In the genomic region with DNA sequence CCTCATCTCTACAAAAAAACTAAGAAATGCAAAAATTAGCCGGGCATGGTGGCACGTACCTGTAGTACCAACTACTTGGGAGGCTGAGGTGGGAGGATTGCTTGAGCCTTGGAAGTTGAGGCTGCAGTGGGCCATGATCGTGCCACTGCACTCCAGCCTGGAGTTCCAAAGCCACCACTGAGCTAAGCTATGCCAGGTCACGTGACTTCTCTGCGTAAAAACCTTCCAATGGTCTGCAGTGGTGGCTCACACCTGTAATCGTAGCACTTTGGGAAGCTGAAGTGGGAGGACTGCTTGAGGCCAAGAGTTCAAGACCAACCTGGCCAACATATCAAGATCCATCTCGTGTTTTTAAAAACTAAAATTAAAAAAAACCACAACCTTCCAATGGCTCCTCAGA, we compare ENCODE assay signal across 11 cellular contexts. TPM values are rescaled to one million over a fixed set of nuclear protein-coding genes. Genes with fewer than 3 reads are reported as not detected.
DNase-seq lines count a peak whose midpoint lies in the region; ATAC-seq and TF ChIP-seq lines count a peak whose summit lies in the region.
"Had no signal": no experiment of that assay in that cellular context is flagged by ENCODE, and none has a peak within 500 bp of the region (broad histone marks: within the 10 kb centered on the region; RNA-seq: fewer than 3 reads in every experiment).

No MANE protein-coding gene starts in this region.

- H3K27me3 ChIP-seq in Panc1 (ENCODE audit: control insufficient read depth, insufficient read depth, low read length) (no peaks in the 10 kb centered on the region), ascending aorta (no peaks in the 10 kb centered on the region)

- POLR2A ChIA-PET in Panc1 (lab: Charles Lee): no interaction called here

- H3K9me3 Mint-ChIP-seq in activated T-cell treated with anti-CD3 and anti-CD28 coated beads, Interleukin-2, amount 50 U/mL, for 72 hours: no peaks in the 10 kb centered on the region
- no peaks in the 10 kb centered on the region for H3K9me3 Mint-ChIP-seq in stimulated activated effector memory CD8-positive, alpha-beta T cell treated with anti-CD3 and anti-CD28 coated beads, Interleukin-12 subunit alpha, Interleukin-12 subunit beta, amount 100 ng/mL, for 72 hours

- peaks cover 2 to 7% of the 10 kb centered on the region in 2 donors for H3K36me3 Mint-ChIP-seq in activated T-cell treated with anti-CD3 and anti-CD28 coated beads, Interleukin-2, amount 50 U/mL, for 72 hours (ENCODE audit: insufficient read depth in 2 of 2)
- peaks cover 26% of the 10 kb centered on the region for H3K36me3 Mint-ChIP-seq in stimulated activated effector memory CD8-positive, alpha-beta T cell treated with anti-CD3 and anti-CD28 coated beads, Interleukin-12 subunit alpha, Interleukin-12 subunit beta, amount 100 ng/mL, for 72 hours

- H3K4me1 ChIP-seq in Panc1 (ENCODE audit: control insufficient read depth, insufficient read depth, low read length) (peaks cover 11% of the 10 kb centered on the region), ascending aorta (peaks cover 5 to 17% of the 10 kb centered on the region in 2 donors)

- ATAC-seq in activated T-cell treated with anti-CD3 and anti-CD28 coated beads, Interleukin-2, amount 50 U/mL, for 72 hours (replicated peaks in 1 of 2): no peak
- no peak for ATAC-seq in Panc1
- ATAC-seq in stimulated activated effector memory CD8-positive, alpha-beta T cell treated with anti-CD3 and anti-CD28 coated beads, Interleukin-12 subunit alpha, Interleukin-12 subunit beta, amount 100 ng/mL, for 72 hours: no peak
- ATAC-seq: left cardiac atrium had no signal

- H3K36me3 ChIP-seq in Panc1 (ENCODE audit: control insufficient read depth, insufficient read depth, low read length): peaks cover 6% of the 10 kb centered on the region; the same call in 1 of the 2 replicates
- no peaks in the 10 kb centered on the region for H3K36me3 ChIP-seq in ascending aorta

- no peak for DNase-seq in activated T-cell treated with anti-CD3 and anti-CD28 coated beads, Interleukin-2, amount 50 U/mL, for 72 hours
- DNase-seq in activated T-cell treated with anti-CD3 and anti-CD28 coated beads, Interleukin-2, amount 50 U/mL, for 1 hour: no peak
- DNase-seq in Panc1 (ENCODE audit: low read depth, low spot score): no peak
- no peak for DNase-seq in fibroblast of pulmonary artery (ENCODE audit: low read depth)
- DNase-seq in stimulated activated effector memory CD8-positive, alpha-beta T cell treated with anti-CD3 and anti-CD28 coated beads, Interleukin-12 subunit alpha, Interleukin-12 subunit beta, amount 100 ng/mL, for 72 hours (ENCODE audit: low spot score in 2 of 2): no peak
- no peak for DNase-seq in foreskin melanocyte
- DNase-seq in ascending aorta (ENCODE audit: low spot score in 2 of 2): no peak
- no peak for DNase-seq in NCI-H1105 (lab: John Stamatoyannopoulos, UW)
- DNase-seq: amniotic stem cell, left cardiac atrium, NCI-H69 had no signal

- H3K4me3 Mint-ChIP-seq in activated T-cell treated with anti-CD3 and anti-CD28 coated beads, Interleukin-2, amount 50 U/mL, for 72 hours: peak overlapping the region; percentile 91 to 93
- peak overlapping the region; percentile 91 for H3K4me3 Mint-ChIP-seq in stimulated activated effector memory CD8-positive, alpha-beta T cell treated with anti-CD3 and anti-CD28 coated beads, Interleukin-12 subunit alpha, Interleukin-12 subunit beta, amount 100 ng/mL, for 72 hours

- in situ Hi-C loops in Panc1 (cut with HindIII; ENCODE audit: low pct_unique_long_range_greater_than_20kb, low sequenced_read_pairs): no loop called here

- CTCF ChIA-PET in Panc1 (lab: Charles Lee): interaction anchor here (0.6 kb wide), 1 partner anchor 189 kb away, joined by 8 read pairs; no protein-coding TSS in a partner anchor

- peaks cover 30% of the 10 kb centered on the region for H3K4me1 Mint-ChIP-seq in activated T-cell treated with anti-CD3 and anti-CD28 coated beads, Interleukin-2, amount 50 U/mL, for 72 hours (ENCODE audit: low read depth)
- peaks cover 18% of the 10 kb centered on the region for H3K4me1 Mint-ChIP-seq in stimulated activated effector memory CD8-positive, alpha-beta T cell treated with anti-CD3 and anti-CD28 coated beads, Interleukin-12 subunit alpha, Interleukin-12 subunit beta, amount 100 ng/mL, for 72 hours

- H3K27ac Mint-ChIP-seq in activated T-cell treated with anti-CD3 and anti-CD28 coated beads, Interleukin-2, amount 50 U/mL, for 72 hours: no peak overlapping the region
- peak overlapping the region; percentile 96 for H3K27ac Mint-ChIP-seq in stimulated activated effector memory CD8-positive, alpha-beta T cell treated with anti-CD3 and anti-CD28 coated beads, Interleukin-12 subunit alpha, Interleukin-12 subunit beta, amount 100 ng/mL, for 72 hours

- no TSS peak for BruUV-seq in Panc1 (replicated peaks; lab: Mats Ljungman, UMichigan)

- H3K9me3 ChIP-seq in Panc1 (ENCODE audit: control insufficient read depth, insufficient read depth, low read depth, low read length): no peaks in the 10 kb centered on the region
- no peaks in the 10 kb centered on the region for H3K9me3 ChIP-seq in ascending aorta

- TF ChIP-seq CTCF in Panc1 (IDR thresholded peaks at IDR 0.05) (no peak), fibroblast of pulmonary artery (IDR thresholded peaks at IDR 0.05; ENCODE audit: low read length, missing control alignments) (no peak), ascending aorta (IDR thresholded peaks at IDR 0.05) (no peak)

- H3K27me3 Mint-ChIP-seq in activated T-cell treated with anti-CD3 and anti-CD28 coated beads, Interleukin-2, amount 50 U/mL, for 72 hours (ENCODE audit: low read depth): no peaks in the 10 kb centered on the region

- H3K4me3 ChIP-seq in Panc1 (ENCODE audit: low read depth in 2 of 2, low read length in 2 of 2): peak overlapping the region; percentile 99 to 100
- peak overlapping the region; percentile 97 for H3K4me3 ChIP-seq in fibroblast of pulmonary artery (replicated peaks; ENCODE audit: low read depth, low read length)
- peak overlapping the region in 1 of 2 donors; percentile 77 for H3K4me3 ChIP-seq in ascending aorta

- intact Hi-C loops in Panc1 (cut with micrococcal nuclease; ENCODE audit: unreplicated experiment) (no loop called here), ascending aorta (cut with DNase I) (loop anchor here (2.0 kb wide), 1 partner anchor 123 kb away; no protein-coding TSS in a partner anchor)

- no peak overlapping the region for H3K27ac ChIP-seq in Panc1 (ENCODE audit: low read length)
- H3K27ac ChIP-seq in ascending aorta: no peak overlapping the region

RNA-seq across cellular contexts. Expression of a gene that starts 1.7 kb away (rescaled TPM):
- 100 to 1,000 TPM; 126 to 141 TPM for total RNA-seq in activated T-cell treated with anti-CD3 and anti-CD28 coated beads, Interleukin-2, amount 50 U/mL, for 72 hours
- total RNA-seq in Panc1 (2021; ENCODE audit: unreplicated experiment) (128 TPM), ascending aorta (123 TPM)
- polyA plus RNA-seq in Panc1 (2012; ENCODE audit: insufficient read length): 179 TPM

RNA-seq across cellular contexts. Expression of a gene that starts 56.7 kb away (rescaled TPM):
- total RNA-seq in activated T-cell treated with anti-CD3 and anti-CD28 coated beads, Interleukin-2, amount 50 U/mL, for 72 hours: 10 to 100 TPM; 34.0 to 36.0 TPM
- total RNA-seq in Panc1 (2021; ENCODE audit: unreplicated experiment) (3.2 TPM), ascending aorta (29.5 TPM)
- 2.0 TPM for polyA plus RNA-seq in Panc1 (2012; ENCODE audit: insufficient read length)
